In genomic region chr4:133147365-133147821, GRCh38 we compare ENCODE assay signal across 11 cellular contexts. TPM values are rescaled to one million over a fixed set of nuclear protein-coding genes. Genes with fewer than 3 reads are reported as not detected.
DNase-seq lines count a peak whose midpoint lies in the region; ATAC-seq, FAIRE-seq and TF ChIP-seq lines count a peak whose summit lies in the region.
"Had no signal": no experiment of that assay in that cellular context is flagged by ENCODE, and none has a peak within 500 bp of the region (broad histone marks: within the 10 kb centered on the region; RNA-seq: fewer than 3 reads in every experiment).

No MANE protein-coding gene starts in this region.

- no peaks in the 10 kb centered on the region for H3K36me3 Mint-ChIP-seq in nephron progenitor cell (ENCODE audit: low read depth)

- 2 to 4% (median 3%) methylated on average over 22 of the region's 22 CpGs for WGBS in small intestine, 3 donors

- DNase-seq in coronary artery (ENCODE audit: low spot score) (peak; percentile 59), nephron progenitor cell (peak; percentile 11), small intestine (no peak), DMS79 treated with DMSO at 0.1 percent for 48 hours (lab: John Stamatoyannopoulos, UW) (no peak), DMS153 (lab: John Stamatoyannopoulos, UW) (no peak)
- DNase-seq: NCI-H1092 had no signal

- no peak for TF ChIP-seq CTCF in 22Rv1 (IDR thresholded peaks at IDR 0.05)
- TF ChIP-seq CTCF in coronary artery (IDR thresholded peaks at IDR 0.05): no peak
- no peak for TF ChIP-seq CTCF in nephron progenitor cell (IDR thresholded peaks at IDR 0.05)

- H3K27ac Mint-ChIP-seq in nephron progenitor cell: no peak overlapping the region

- H3K4me1 ChIP-seq in HUES6 (ENCODE audit: control insufficient read depth, insufficient read depth, low read length) (peaks cover 20% of the 10 kb centered on the region), small intestine (ENCODE audit: control insufficient read depth in 2 of 2, insufficient read depth in 1 of 2, low read depth in 1 of 2, low read length in 1 of 2) (no peaks in the 10 kb centered on the region)

- H3K4me3 Mint-ChIP-seq in nephron progenitor cell: peak overlapping the region; percentile 82
- H3K4me3 Mint-ChIP-seq: activated CD4-positive, alpha-beta T cell treated with anti-CD3 and anti-CD28 coated beads, Interleukin-2, amount 10 ng/mL, durations not matched to agents 24 days and 14 days had no signal

- peaks cover 71% of the 10 kb centered on the region for H3K27me3 Mint-ChIP-seq in nephron progenitor cell (ENCODE audit: low read depth, poor library complexity)

- peak overlapping the region; percentile 94 for H3K4me3 ChIP-seq in HUES6 (ENCODE audit: low read depth, low read length)
- H3K4me3 ChIP-seq in coronary artery: peak overlapping the region; percentile 78
- no peak overlapping the region for H3K4me3 ChIP-seq in small intestine (ENCODE audit: low read depth in 1 of 2, low read length in 2 of 2)

- FAIRE-seq in small intestine (lab: Jason Lieb, UNC): no peak

- no peaks in the 10 kb centered on the region; the same call in 1 of the 2 replicates for H3K36me3 ChIP-seq in HUES6 (ENCODE audit: control insufficient read depth, insufficient read depth, low read length)
- H3K36me3 ChIP-seq in small intestine (ENCODE audit: control insufficient read depth in 2 of 2, insufficient read depth in 2 of 2, low read length in 2 of 2): no peaks in the 10 kb centered on the region

- H3K9me3 Mint-ChIP-seq in nephron progenitor cell: no peaks in the 10 kb centered on the region

- H3K27ac ChIP-seq in 22Rv1 (peak overlapping the region; percentile 63), HUES6 (ENCODE audit: low read depth, low read length) (no peak overlapping the region), coronary artery (peak overlapping the region; percentile 20 to 60), small intestine (ENCODE audit: low read depth in 1 of 2, low read length in 1 of 2) (no peak overlapping the region)
- H3K27ac ChIP-seq: epithelial cell of prostate had no signal

- H3K27me3 ChIP-seq in HUES6 (ENCODE audit: control insufficient read depth, insufficient read depth, low read length): peaks cover 62% of the 10 kb centered on the region
- H3K27me3 ChIP-seq in small intestine (ENCODE audit: control insufficient read depth in 2 of 2, insufficient read depth in 2 of 2, low read length in 2 of 2): peaks cover 9 to 32% of the 10 kb centered on the region in 2 donors

- H3K9ac ChIP-seq in HUES6 (ENCODE audit: low read length): peak overlapping the region; percentile 31

- H3K9me3 ChIP-seq in HUES6 (ENCODE audit: control insufficient read depth, insufficient read depth, low read depth, low read length) (no peaks in the 10 kb centered on the region), small intestine (ENCODE audit: control insufficient read depth, low read depth) (no peaks in the 10 kb centered on the region)

- ATAC-seq in HG03175 (IDR thresholded peaks at IDR 0.05; ENCODE audit: unreplicated experiment): no peak

- peaks cover 60% of the 10 kb centered on the region for H3K4me1 Mint-ChIP-seq in nephron progenitor cell

RNA-seq across cellular contexts. Expression of gene PCDH10, which starts 1.7 kb away (rescaled TPM):
- under 1 TPM in 1 of 3 donors, not detected in 2; 0.73 TPM for polyA plus RNA-seq in small intestine

Comparison
In these comparisons a context has a peak if more than half of its experiments do, and no peak if none do; other contexts are left out.
1. H3K27ac ChIP-seq: peak in 22Rv1 (single experiment) and coronary artery (2 of 2); none in HUES6 (single experiment) and small intestine (0 of 2).
2. H3K4me3 ChIP-seq: peak in HUES6 (single experiment) and coronary artery (single experiment); none in small intestine (0 of 2).
3. DNase-seq: peak in coronary artery (single experiment) and nephron progenitor cell (single experiment); none in small intestine (single experiment), DMS79 treated with DMSO at 0.1 percent for 48 hours (single experiment) and DMS153 (single experiment).